Comparison of ENCODE assay signal across 28 cellular contexts in genomic region chr16:57089406-57089805, GRCh38. TPM values are rescaled to one million over a fixed set of nuclear protein-coding genes. Genes with fewer than 3 reads are reported as not detected.
DNase-seq lines count a peak whose midpoint lies in the region; ATAC-seq lines count a peak whose summit lies in the region.
"Had no signal": no experiment of that assay in that cellular context is flagged by ENCODE, and none has a peak within 500 bp of the region (broad histone marks: within the 10 kb centered on the region; RNA-seq: fewer than 3 reads in every experiment).

No MANE protein-coding gene starts in this region.

- no peak for ATAC-seq in activated T-helper 17 cell treated with anti-CD3 and anti-CD28 coated beads, Interleukin-2, amount 50 U/mL, for 72 hours (replicated peaks)
- ATAC-seq in GM21786 (IDR thresholded peaks at IDR 0.05; ENCODE audit: unreplicated experiment) (no peak), HG02981 (IDR thresholded peaks at IDR 0.05; ENCODE audit: unreplicated experiment) (no peak)
- ATAC-seq: A549; CD8-positive, alpha-beta T cell; HepG2; left ventricle myocardium superior; sciatic nerve had no signal

- H3K36me3 Mint-ChIP-seq in activated T-helper 17 cell treated with anti-CD3 and anti-CD28 coated beads, Interleukin-2, amount 50 U/mL, for 72 hours (ENCODE audit: low read depth): no peaks in the 10 kb centered on the region
- H3K36me3 Mint-ChIP-seq: activated naive CD8-positive, alpha-beta T cell; CD8-positive, alpha-beta T cell; type B pancreatic cell had no signal

- H3K4me1 Mint-ChIP-seq in activated T-helper 17 cell treated with anti-CD3 and anti-CD28 coated beads, Interleukin-2, amount 50 U/mL, for 72 hours: peaks cover under 1% of the 10 kb centered on the region

- H3K27me3 Mint-ChIP-seq in activated T-helper 17 cell treated with anti-CD3 and anti-CD28 coated beads, Interleukin-2, amount 50 U/mL, for 72 hours: no peaks in the 10 kb centered on the region
- H3K27me3 Mint-ChIP-seq: activated naive CD8-positive, alpha-beta T cell had no signal

- no peak overlapping the region for H3K27ac Mint-ChIP-seq in activated T-helper 17 cell treated with anti-CD3 and anti-CD28 coated beads, Interleukin-2, amount 50 U/mL, for 72 hours
- H3K27ac Mint-ChIP-seq: activated CD4-positive, alpha-beta memory T cell treated with anti-CD3 and anti-CD28 coated beads, Interleukin-2, amount 10 ng/mL, durations not matched to agents 7 days and 5 days; activated naive CD8-positive, alpha-beta T cell; CD8-positive, alpha-beta T cell; progenitor cell of endocrine pancreas; type B pancreatic cell had no signal

- H3K4me3 Mint-ChIP-seq in activated T-helper 17 cell treated with anti-CD3 and anti-CD28 coated beads, Interleukin-2, amount 50 U/mL, for 72 hours: no peak overlapping the region
- H3K4me3 Mint-ChIP-seq: activated CD4-positive, alpha-beta memory T cell treated with anti-CD3 and anti-CD28 coated beads, Interleukin-2, amount 10 ng/mL, durations not matched to agents 7 days and 5 days; activated naive CD8-positive, alpha-beta T cell; CD8-positive, alpha-beta T cell; type B pancreatic cell had no signal

- no peaks in the 10 kb centered on the region for H3K9me3 Mint-ChIP-seq in activated T-helper 17 cell treated with anti-CD3 and anti-CD28 coated beads, Interleukin-2, amount 50 U/mL, for 72 hours
- H3K9me3 Mint-ChIP-seq: activated CD4-positive, alpha-beta memory T cell treated with anti-CD3 and anti-CD28 coated beads, Interleukin-2, amount 10 ng/mL, durations not matched to agents 7 days and 5 days; CD8-positive, alpha-beta T cell; type B pancreatic cell had no signal

- peak; percentile 52 for DNase-seq in NCI-H510A treated with DMSO at 0.1 percent for 48 hours (lab: John Stamatoyannopoulos, UW)
- DNase-seq in NCI-H510A (lab: John Stamatoyannopoulos, UW): no peak
- peak; percentile 44 for DNase-seq in NCI-H146 treated with DMSO at 0.1 percent for 48 hours (lab: John Stamatoyannopoulos, UW; ENCODE audit: unreplicated experiment)
- DNase-seq in NCI-H69 (lab: John Stamatoyannopoulos, UW): peak; percentile 86
- DNase-seq in left kidney (ENCODE audit: low read depth, low spot score): peak; percentile 85
- DNase-seq: activated CD4-positive, alpha-beta memory T cell treated with anti-CD3 and anti-CD28 coated beads, Interleukin-2, amount 10 ng/mL, durations not matched to agents 7 days and 5 days; activated CD4-positive, CD25-positive, alpha-beta regulatory T cell treated with anti-CD3 and anti-CD28 coated beads, Interleukin-2, amount 50 U/mL, for 72 hours; AML-193; CD8-positive, alpha-beta T cell; DND-41; effector memory CD4-positive, alpha-beta T cell; glutamatergic neuron; GM23248; Kasumi-1; left ventricle myocardium superior; NCI-H2081; NK-92 treated with Interleukin-12 subunit alpha and Interleukin-12 subunit beta, amount 100 ng/mL, for 24 hours; stimulated activated CD4-positive, alpha-beta T cell treated with anti-CD3 and anti-CD28 coated beads, Interleukin-12 subunit alpha, Interleukin-12 subunit beta, amount 100 ng/mL, for 4 hours; stimulated activated CD4-positive, alpha-beta T cell treated with anti-CD3 and anti-CD28 coated beads, Interleukin-4, amount 100 ng/mL, for 1 hour had no signal

RNA-seq across cellular contexts. Expression of gene CPNE2, which starts 3.0 kb away (rescaled TPM):
- 1 to 10 TPM; 3.8 to 4.4 TPM for total RNA-seq in activated T-helper 17 cell treated with anti-CD3 and anti-CD28 coated beads, Interleukin-2, amount 50 U/mL, for 72 hours
